Comparison of ENCODE assay signal across 19 cellular contexts in the genomic region with DNA sequence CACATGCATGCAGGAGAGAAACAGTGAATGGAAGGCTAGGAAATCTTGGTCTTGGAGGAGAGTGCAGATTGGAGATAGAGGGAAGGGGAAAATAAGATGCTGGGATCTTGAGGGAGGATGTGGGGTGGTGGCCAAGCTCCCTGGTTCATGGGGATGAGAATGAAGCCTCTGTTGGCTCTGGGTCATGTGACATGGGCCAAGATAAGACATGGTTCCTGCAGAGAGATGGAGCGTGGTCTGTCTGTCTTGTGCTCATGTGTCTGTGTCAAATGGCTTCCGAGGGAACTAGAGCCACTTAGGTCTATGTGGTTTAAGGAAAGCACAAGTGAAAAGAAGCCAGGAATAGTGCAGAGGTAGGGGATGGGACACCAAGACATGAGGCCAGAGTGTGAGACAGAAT. TPM values are rescaled to one million over a fixed set of nuclear protein-coding genes. Genes with fewer than 3 reads are reported as not detected.
DNase-seq lines count a peak whose midpoint lies in the region; ATAC-seq and TF ChIP-seq lines count a peak whose summit lies in the region.
"Had no signal": no experiment of that assay in that cellular context is flagged by ENCODE, and none has a peak within 500 bp of the region (broad histone marks: within the 10 kb centered on the region; RNA-seq: fewer than 3 reads in every experiment).

No MANE protein-coding gene starts in this region.

- peaks cover 30% of the 10 kb centered on the region for H3K27me3 Mint-ChIP-seq in activated T-helper 17 cell treated with anti-CD3 and anti-CD28 coated beads, Interleukin-2, amount 50 U/mL, for 72 hours
- H3K27me3 Mint-ChIP-seq in nephron (ENCODE audit: low read depth): peaks cover 21% of the 10 kb centered on the region
- H3K27me3 Mint-ChIP-seq in activated CD4-positive, alpha-beta T cell treated with anti-CD3 and anti-CD28 coated beads, Interleukin-2, amount 10 ng/mL, durations not matched to agents 7 days and 5 days: peaks cover 38% of the 10 kb centered on the region

- no peaks in the 10 kb centered on the region for H3K36me3 Mint-ChIP-seq in activated T-helper 17 cell treated with anti-CD3 and anti-CD28 coated beads, Interleukin-2, amount 50 U/mL, for 72 hours (ENCODE audit: low read depth)
- H3K36me3 Mint-ChIP-seq in nephron (ENCODE audit: low read depth): no peaks in the 10 kb centered on the region
- no peaks in the 10 kb centered on the region for H3K36me3 Mint-ChIP-seq in activated CD4-positive, alpha-beta T cell treated with anti-CD3 and anti-CD28 coated beads, Interleukin-2, amount 10 ng/mL, durations not matched to agents 7 days and 5 days (ENCODE audit: low read depth)
- H3K36me3 Mint-ChIP-seq: CD4-positive, alpha-beta memory T cell had no signal

- no peak overlapping the region for H3K27ac ChIP-seq in BLaER1
- H3K27ac ChIP-seq: 22Rv1; BLaER1 treated with 17β-estradiol and CSF1 and Interleukin-3, amounts not matched to agents 10 nM and 100 nM had no signal

- H3K4me3 Mint-ChIP-seq in activated T-helper 17 cell treated with anti-CD3 and anti-CD28 coated beads, Interleukin-2, amount 50 U/mL, for 72 hours: no peak overlapping the region
- H3K4me3 Mint-ChIP-seq in nephron: no peak overlapping the region
- no peak overlapping the region for H3K4me3 Mint-ChIP-seq in activated CD4-positive, alpha-beta T cell treated with anti-CD3 and anti-CD28 coated beads, Interleukin-2, amount 10 ng/mL, durations not matched to agents 7 days and 5 days
- H3K4me3 Mint-ChIP-seq: B cell; CD4-positive, alpha-beta memory T cell; GM23338 had no signal

- no peak for ATAC-seq in activated T-helper 17 cell treated with anti-CD3 and anti-CD28 coated beads, Interleukin-2, amount 50 U/mL, for 72 hours (replicated peaks)
- ATAC-seq in HG03457 (IDR thresholded peaks at IDR 0.05; ENCODE audit: unreplicated experiment): no peak
- ATAC-seq: GM23338 had no signal

- H3K4me3 ChIP-seq in BLaER1: no peak overlapping the region
- H3K4me3 ChIP-seq: BLaER1 treated with 17β-estradiol and CSF1 and Interleukin-3, amounts not matched to agents 10 nM and 100 nM; GM23338 had no signal

- DNase-seq in activated CD4-positive, alpha-beta T cell treated with anti-CD3 and anti-CD28 coated beads, Interleukin-2, amount 10 ng/mL, durations not matched to agents 7 days and 5 days: no peak
- DNase-seq in NCI-H82 (lab: John Stamatoyannopoulos, UW): no peak
- DNase-seq: Calu3; CD4-positive, alpha-beta memory T cell; COR-L47; DMS53; DMS79 treated with DMSO at 0.1 percent for 48 hours; GF-D8; HCEC 1CT had no signal

- H3K9ac ChIP-seq in BLaER1: no peak overlapping the region
- H3K9ac ChIP-seq: BLaER1 treated with 17β-estradiol and CSF1 and Interleukin-3, amounts not matched to agents 10 nM and 100 nM had no signal

- TF ChIP-seq CTCF in nephron (IDR thresholded peaks at IDR 0.05; ENCODE audit: unreplicated experiment in 3 of 3): no peak

- POLR2A ChIA-PET in activated CD4-positive, alpha-beta T cell treated with anti-CD3 and anti-CD28 coated beads, Interleukin-2, amount 10 ng/mL, durations not matched to agents 7 days and 5 days (lab: Charles Lee): interaction anchor here (0.6 kb wide), 1 partner anchor 234 kb away, joined by 4 read pairs; no protein-coding TSS in a partner anchor

- no peaks in the 10 kb centered on the region for H3K4me1 Mint-ChIP-seq in activated T-helper 17 cell treated with anti-CD3 and anti-CD28 coated beads, Interleukin-2, amount 50 U/mL, for 72 hours
- H3K4me1 Mint-ChIP-seq in nephron: no peaks in the 10 kb centered on the region
- H3K4me1 Mint-ChIP-seq in activated CD4-positive, alpha-beta T cell treated with anti-CD3 and anti-CD28 coated beads, Interleukin-2, amount 10 ng/mL, durations not matched to agents 7 days and 5 days: no peaks in the 10 kb centered on the region
- H3K4me1 Mint-ChIP-seq: CD4-positive, alpha-beta memory T cell; GM23338 had no signal

- H3K36me3 ChIP-seq in BLaER1: no peaks in the 10 kb centered on the region
- H3K36me3 ChIP-seq: BLaER1 treated with 17β-estradiol and CSF1 and Interleukin-3, amounts not matched to agents 10 nM and 100 nM had no signal

- H3K4me1 ChIP-seq in BLaER1: peaks cover 5% of the 10 kb centered on the region

- no peaks in the 10 kb centered on the region for H4K20me1 ChIP-seq in BLaER1
- H4K20me1 ChIP-seq: BLaER1 treated with 17β-estradiol and CSF1 and Interleukin-3, amounts not matched to agents 10 nM and 100 nM had no signal

- no peaks in the 10 kb centered on the region for H3K9me3 Mint-ChIP-seq in activated T-helper 17 cell treated with anti-CD3 and anti-CD28 coated beads, Interleukin-2, amount 50 U/mL, for 72 hours
- no peaks in the 10 kb centered on the region for H3K9me3 Mint-ChIP-seq in nephron
- H3K9me3 Mint-ChIP-seq in activated CD4-positive, alpha-beta T cell treated with anti-CD3 and anti-CD28 coated beads, Interleukin-2, amount 10 ng/mL, durations not matched to agents 7 days and 5 days: no peaks in the 10 kb centered on the region
- H3K9me3 Mint-ChIP-seq: CD4-positive, alpha-beta memory T cell; GM23338 had no signal

- no peaks in the 10 kb centered on the region for H3K27me3 ChIP-seq in BLaER1
- H3K27me3 ChIP-seq: BLaER1 treated with 17β-estradiol and CSF1 and Interleukin-3, amounts not matched to agents 10 nM and 100 nM had no signal

- no peaks in the 10 kb centered on the region for H3K9me3 ChIP-seq in BLaER1
- H3K9me3 ChIP-seq: BLaER1 treated with 17β-estradiol and CSF1 and Interleukin-3, amounts not matched to agents 10 nM and 100 nM had no signal

- H3K4me2 ChIP-seq in BLaER1: peak overlapping the region; percentile 19; the same call in 1 of the 2 replicates
- H3K4me2 ChIP-seq: GM23338 had no signal

- H3K27ac Mint-ChIP-seq in activated T-helper 17 cell treated with anti-CD3 and anti-CD28 coated beads, Interleukin-2, amount 50 U/mL, for 72 hours: peak overlapping the region; percentile 6
- H3K27ac Mint-ChIP-seq in nephron: peak overlapping the region in 2 of 3 experiments; percentile 2 to 4
- no peak overlapping the region for H3K27ac Mint-ChIP-seq in activated CD4-positive, alpha-beta T cell treated with anti-CD3 and anti-CD28 coated beads, Interleukin-2, amount 10 ng/mL, durations not matched to agents 7 days and 5 days
- H3K27ac Mint-ChIP-seq: B cell; CD4-positive, alpha-beta memory T cell; GM23338 had no signal

- CTCF ChIA-PET in activated CD4-positive, alpha-beta T cell treated with anti-CD3 and anti-CD28 coated beads, Interleukin-2, amount 10 ng/mL, durations not matched to agents 7 days and 5 days (lab: Charles Lee): interaction anchor here (1.6 kb wide), 1 partner anchor 9 kb away, joined by 4 read pairs; no protein-coding TSS in a partner anchor

RNA-seq across cellular contexts. Expression of gene FFAR2, which starts 30.8 kb away (rescaled TPM):
- total RNA-seq in activated T-helper 17 cell treated with anti-CD3 and anti-CD28 coated beads, Interleukin-2, amount 50 U/mL, for 72 hours: not detected
- not detected for total RNA-seq in activated CD4-positive, alpha-beta T cell treated with anti-CD3 and anti-CD28 coated beads, Interleukin-2, amount 10 ng/mL, durations not matched to agents 7 days and 5 days
- total RNA-seq: B cell, Calu3, Daoy, G401, GM23338 had no signal

RNA-seq across cellular contexts. Expression of gene GPR42, which starts 46.4 kb away (rescaled TPM):
- total RNA-seq in activated T-helper 17 cell treated with anti-CD3 and anti-CD28 coated beads, Interleukin-2, amount 50 U/mL, for 72 hours: under 1 TPM; 0.42 to 0.61 TPM
- total RNA-seq in activated CD4-positive, alpha-beta T cell treated with anti-CD3 and anti-CD28 coated beads, Interleukin-2, amount 10 ng/mL, durations not matched to agents 7 days and 5 days: not detected
- total RNA-seq: B cell; Calu3; CD4-positive, alpha-beta memory T cell; Daoy; G401; GM23338 had no signal

RNA-seq across cellular contexts. Expression of gene FFAR3, which starts 59.0 kb away (rescaled TPM):
- 1 to 10 TPM; 1.7 to 2.3 TPM for total RNA-seq in activated T-helper 17 cell treated with anti-CD3 and anti-CD28 coated beads, Interleukin-2, amount 50 U/mL, for 72 hours
- not detected for total RNA-seq in activated CD4-positive, alpha-beta T cell treated with anti-CD3 and anti-CD28 coated beads, Interleukin-2, amount 10 ng/mL, durations not matched to agents 7 days and 5 days
- total RNA-seq: B cell; Calu3; CD4-positive, alpha-beta memory T cell; Daoy; G401 had no signal
